23 cellular contexts compared by ENCODE assay signal in the genomic region with DNA sequence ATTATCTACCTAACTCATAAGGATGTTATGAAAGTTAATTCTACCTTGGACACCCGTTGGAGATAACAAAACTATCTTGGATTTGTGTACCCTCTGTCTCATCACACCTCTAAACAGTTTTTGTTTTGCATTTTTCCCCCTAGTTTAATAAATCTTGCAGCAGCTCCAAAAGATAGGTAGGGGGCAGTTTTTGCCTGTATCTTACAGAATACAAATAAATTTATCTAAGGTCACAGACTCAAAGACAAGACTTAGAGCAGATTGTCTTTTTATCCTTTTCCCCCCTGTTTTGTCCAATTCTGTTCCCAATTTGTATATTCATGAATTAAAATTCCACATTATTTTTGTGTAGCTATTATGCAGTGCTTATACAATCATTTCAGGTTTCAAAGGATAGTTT. TPM values are rescaled to one million over a fixed set of nuclear protein-coding genes. Genes with fewer than 3 reads are reported as not detected.
"Had no signal": no experiment of that assay in that cellular context is flagged by ENCODE, and none has a peak within 500 bp of the region (broad histone marks: within the 10 kb centered on the region; RNA-seq: fewer than 3 reads in every experiment).

No MANE protein-coding gene starts in this region.

- H3K4me3 Mint-ChIP-seq: immature natural killer cell, naive B cell, nephron had no signal

- H3K27ac Mint-ChIP-seq: immature natural killer cell, naive B cell, nephron had no signal

- H3K4me3 ChIP-seq: dorsolateral prefrontal cortex, gastroesophageal sphincter, lung, ovary, stomach, thoracic aorta, transverse colon had no signal

- H3K27me3 ChIP-seq: ovary had no signal

- H3K27ac ChIP-seq: dorsolateral prefrontal cortex, gastroesophageal sphincter, ovary, stomach, thoracic aorta, transverse colon had no signal

- H3K9me3 Mint-ChIP-seq: nephron had no signal

- DNase-seq: cortex of kidney; dorsolateral prefrontal cortex; effector CD8-positive, alpha-beta T cell; glutamatergic neuron; immature natural killer cell; left cardiac atrium; left ventricle myocardium superior; mesenchymal stem cell; naive B cell; ovary; right cardiac atrium; small intestine; stimulated activated CD4-positive, alpha-beta T cell treated with anti-CD3 and anti-CD28 coated beads, Interleukin-12 subunit alpha, Interleukin-12 subunit beta, amount 100 ng/mL, for 4 hours; stimulated activated naive CD4-positive, alpha-beta T cell; stomach; substantia nigra; transverse colon had no signal

- ATAC-seq: esophagus mucosa, gastroesophageal sphincter, left cardiac atrium, left ventricle myocardium superior, right cardiac atrium had no signal

- H3K36me3 ChIP-seq: gastroesophageal sphincter, ovary, stomach, thoracic aorta, transverse colon had no signal

- H3K9me3 ChIP-seq: gastroesophageal sphincter, ovary, stomach, thoracic aorta, transverse colon had no signal

RNA-seq across cellular contexts. Expression of gene SORCS1, which starts 5.0 kb away (rescaled TPM):
- polyA plus RNA-seq: immature natural killer cell, keratinocyte had no signal
